Comparison of ENCODE assay signal across 23 cellular contexts in genomic region chr4:14667624-14668295, GRCh38.
DNase-seq lines count a peak whose midpoint lies in the region; ATAC-seq and TF ChIP-seq lines count a peak whose summit lies in the region.
"Had no signal": no experiment of that assay in that cellular context is flagged by ENCODE, and none has a peak within 500 bp of the region (broad histone marks: within the 10 kb centered on the region; RNA-seq: fewer than 3 reads in every experiment).

No MANE protein-coding gene starts in this region.

- H2AFZ ChIP-seq in mammary epithelial cell (ENCODE audit: low read depth, low read length): no peak overlapping the region

- H3K4me2 ChIP-seq in mammary epithelial cell (ENCODE audit: insufficient read depth, low read depth, low read length): no peak overlapping the region

- in situ Hi-C loops in Caki2 (cut with HindIII; ENCODE audit: low pct_unique_long_range_greater_than_20kb, low sequenced_read_pairs): no loop called here
- in situ Hi-C loops in mammary epithelial cell (cut with MboI; ENCODE audit: low sequenced_read_pairs in 2 of 2): no loop called here

- no peak overlapping the region for H3K27ac ChIP-seq in mammary epithelial cell (ENCODE audit: insufficient read depth, low read depth, low read length)
- no peak overlapping the region for H3K27ac ChIP-seq in left lung
- H3K27ac ChIP-seq: left ventricle myocardium inferior, right lobe of liver, vagina had no signal

- CTCF ChIA-PET in mammary epithelial cell (lab: Charles Lee; ENCODE audit: low non-redundant PET): no interaction called here

- H4K20me1 ChIP-seq in mammary epithelial cell (ENCODE audit: insufficient read depth, low read length): no peaks in the 10 kb centered on the region

- H3K4me3 ChIP-seq in mammary epithelial cell (replicated peaks in 1 of 3; ENCODE audit: insufficient read depth in 1 of 3, low read depth in 2 of 3, low read length in 3 of 3) (no peak overlapping the region), left lung (no peak overlapping the region)
- H3K4me3 ChIP-seq: GM12878, left ventricle myocardium inferior, right lobe of liver, vagina had no signal

- DNase-seq in Caki2 (ENCODE audit: low read depth): peak; percentile 1
- DNase-seq in M059J (ENCODE audit: low read depth): peak; percentile 14
- DNase-seq in mammary epithelial cell: peak; percentile 51
- no peak for DNase-seq in left lung
- DNase-seq in SKM-1 treated with dmso at 0.1 percent for 144 hours (lab: John Stamatoyannopoulos, UW; ENCODE audit: unreplicated experiment): no peak
- DNase-seq in activated gamma-delta T cell (lab: John Stamatoyannopoulos, UW): no peak
- no peak for DNase-seq in NCI-H1694 treated with DMSO at 0.1 percent for 48 hours (lab: John Stamatoyannopoulos, UW)
- DNase-seq: activated CD4-positive, alpha-beta memory T cell treated with anti-CD3 and anti-CD28 coated beads for 36 hours; activated naive CD8-positive, alpha-beta T cell treated with anti-CD3 and anti-CD28 coated beads for 36 hours; activated T-cell treated with anti-CD3 and anti-CD28 coated beads, Interleukin-2, amount 50 U/mL, for 1 hour; Calu3; central memory CD4-positive, alpha-beta T cell; effector memory CD8-positive, alpha-beta T cell; GDM1; IMR-90; left ventricle myocardium inferior; MV-4-11; occipital lobe; right lobe of liver; stimulated activated CD4-positive, alpha-beta T cell treated with anti-CD3 and anti-CD28 coated beads, Interleukin-2, amount 100 ng/mL, for 24 hours had no signal

- BruUV-seq in mammary epithelial cell (replicated peaks; lab: Mats Ljungman, UMichigan): no TSS peak

- H3K36me3 ChIP-seq in mammary epithelial cell (ENCODE audit: insufficient read depth, low read length): no peaks in the 10 kb centered on the region
- H3K36me3 ChIP-seq in left lung: no peaks in the 10 kb centered on the region
- H3K36me3 ChIP-seq: left ventricle myocardium inferior, right lobe of liver, vagina had no signal

- H3K9ac ChIP-seq in mammary epithelial cell (ENCODE audit: insufficient read depth, low read length): no peak overlapping the region

- H3K9me3 ChIP-seq in mammary epithelial cell (replicated peaks; ENCODE audit: insufficient read depth, low read length): no peaks in the 10 kb centered on the region
- peaks cover 0 to 14% of the 10 kb centered on the region in 2 donors for H3K9me3 ChIP-seq in left lung
- H3K9me3 ChIP-seq: right lobe of liver, vagina had no signal

- 53% methylated on average over 4 of the region's 4 CpGs for WGBS in mammary epithelial cell (ENCODE audit: low coverage, missing lambda C conversion rate)

- intact Hi-C loops in mammary epithelial cell (cut with micrococcal nuclease) (no loop called here), left lung (cut with DNase I) (no loop called here)

- H3K4me1 ChIP-seq in mammary epithelial cell (ENCODE audit: insufficient read depth, low read length): no peaks in the 10 kb centered on the region
- peaks cover 0 to 5% of the 10 kb centered on the region in 2 donors for H3K4me1 ChIP-seq in left lung
- H3K4me1 ChIP-seq: left ventricle myocardium inferior, vagina had no signal

- no peak for TF ChIP-seq CTCF in mammary epithelial cell (conservative IDR thresholded peaks at IDR 0.05 in 1 of 2, IDR thresholded peaks at IDR 0.05 in 1 of 2; ENCODE audit: extremely low read depth in 1 of 2, insufficient read depth in 1 of 2, low read depth in 1 of 2, low read length in 2 of 2)
- no peak for TF ChIP-seq CTCF in left lung (IDR thresholded peaks at IDR 0.05)

- dilution Hi-C loops in mammary epithelial cell (cut with HindIII; ENCODE audit: low sequenced_read_pairs): no loop called here

- peaks cover 1% of the 10 kb centered on the region for H3K27me3 ChIP-seq in mammary epithelial cell (ENCODE audit: insufficient read depth, low read length)
- no peaks in the 10 kb centered on the region for H3K27me3 ChIP-seq in left lung
- H3K27me3 ChIP-seq: right lobe of liver, vagina had no signal

- ATAC-seq in left lung (peak; percentile 55), HG03378 (IDR thresholded peaks at IDR 0.05; ENCODE audit: unreplicated experiment) (no peak)
- ATAC-seq: effector memory CD8-positive, alpha-beta T cell; GM12878 had no signal

- H3K79me2 ChIP-seq in mammary epithelial cell (ENCODE audit: insufficient read depth, low read length): no peaks in the 10 kb centered on the region

Comparison
In these comparisons a context has a peak if more than half of its experiments do, and no peak if none do; other contexts are left out.
1. DNase-seq: peak in Caki2 (single experiment), M059J (single experiment) and mammary epithelial cell (single experiment); none in left lung (0 of 2), SKM-1 treated with dmso at 0.1 percent for 144 hours (single experiment), activated gamma-delta T cell (single experiment) and NCI-H1694 treated with DMSO at 0.1 percent for 48 hours (single experiment).